In the genomic region with DNA sequence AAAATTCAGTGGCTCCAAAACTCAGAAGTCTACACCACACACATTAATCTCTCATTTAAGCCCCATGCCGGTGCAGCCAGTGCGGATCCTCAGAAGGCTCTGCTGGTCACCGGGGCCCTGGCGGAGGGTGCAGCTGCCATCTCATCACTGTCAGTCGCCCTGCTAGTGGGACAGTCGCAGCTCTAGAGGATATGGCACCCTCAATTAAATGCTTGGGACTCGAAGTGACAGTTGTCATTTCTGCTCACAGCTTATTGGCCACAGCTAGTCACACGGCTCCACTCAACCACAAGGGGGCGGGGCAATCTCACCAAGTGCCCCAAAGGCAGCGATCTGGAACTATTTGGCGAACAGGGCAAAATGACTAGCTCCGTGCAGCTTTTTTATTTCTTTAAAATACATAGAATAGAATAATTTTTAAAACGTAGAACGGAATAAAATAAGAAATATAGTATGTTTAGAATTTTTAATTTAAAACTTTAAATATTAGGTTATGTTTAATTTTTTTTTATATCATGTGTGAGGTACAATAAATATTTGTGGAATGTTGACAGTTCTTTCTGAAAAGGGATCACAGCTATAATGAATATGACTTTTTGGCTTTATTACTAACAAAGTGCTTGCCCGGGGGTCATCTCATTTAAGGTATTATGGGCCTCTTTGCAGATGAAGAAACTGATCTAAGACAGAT, we compare ENCODE assay signal across 8 cellular contexts. TPM values are rescaled to one million over a fixed set of nuclear protein-coding genes. Genes with fewer than 3 reads are reported as not detected.
DNase-seq lines count a peak whose midpoint lies in the region; ATAC-seq and TF ChIP-seq lines count a peak whose summit lies in the region.

No MANE protein-coding gene starts in this region.

- no peaks in the 10 kb centered on the region for H3K36me3 ChIP-seq in mammary epithelial cell (ENCODE audit: insufficient read depth, low read length)

- peaks cover 20% of the 10 kb centered on the region for H3K27me3 Mint-ChIP-seq in activated B cell treated with CpG ODN at 0.5 μM for 24 hours

- H3K27me3 ChIP-seq in mammary epithelial cell (ENCODE audit: insufficient read depth, low read length): no peaks in the 10 kb centered on the region

- H4K20me1 ChIP-seq in mammary epithelial cell (ENCODE audit: insufficient read depth, low read length): no peaks in the 10 kb centered on the region

- H3K4me3 Mint-ChIP-seq in activated B cell treated with CpG ODN at 0.5 μM for 24 hours: no peak overlapping the region

- ATAC-seq in activated B cell treated with CpG ODN at 0.5 μM for 24 hours (ENCODE audit: low read depth): peak; percentile 99
- ATAC-seq in GM19328 (IDR thresholded peaks at IDR 0.05; ENCODE audit: unreplicated experiment): no peak

- no peaks in the 10 kb centered on the region for H3K9me3 ChIP-seq in mammary epithelial cell (replicated peaks; ENCODE audit: insufficient read depth, low read length)

- H3K4me3 ChIP-seq in HFF-Myc (replicated peaks; ENCODE audit: low read depth, low read length) (no peak overlapping the region), mammary epithelial cell (replicated peaks in 1 of 3; ENCODE audit: insufficient read depth in 1 of 3, low read depth in 2 of 3, low read length in 3 of 3) (peak overlapping the region in 2 of 3 experiments; percentile 38 to 43)

- in situ Hi-C loops in mammary epithelial cell (cut with MboI; ENCODE audit: low sequenced_read_pairs in 2 of 2): no loop called here

- no peak overlapping the region for H3K27ac ChIP-seq in mammary epithelial cell (ENCODE audit: insufficient read depth, low read depth, low read length)

- H2AFZ ChIP-seq in mammary epithelial cell (ENCODE audit: low read depth, low read length): peak overlapping the region; percentile 76

- H3K27ac Mint-ChIP-seq in activated B cell treated with CpG ODN at 0.5 μM for 24 hours: no peak overlapping the region

- H3K36me3 Mint-ChIP-seq in activated B cell treated with CpG ODN at 0.5 μM for 24 hours (ENCODE audit: low read depth): no peaks in the 10 kb centered on the region

- TF ChIP-seq CTCF in HFF-Myc (IDR thresholded peaks at IDR 0.05; ENCODE audit: low read depth, low read length, missing control alignments): peak; percentile 69
- TF ChIP-seq CTCF in activated B cell treated with CpG ODN at 0.5 μM for 24 hours (IDR thresholded peaks at IDR 0.05): no peak
- TF ChIP-seq CTCF in mammary epithelial cell (conservative IDR thresholded peaks at IDR 0.05 in 1 of 2, IDR thresholded peaks at IDR 0.05 in 1 of 2; ENCODE audit: extremely low read depth in 1 of 2, insufficient read depth in 1 of 2, low read depth in 1 of 2, low read length in 2 of 2): peak; percentile 17 to 65

- BruUV-seq in mammary epithelial cell (replicated peaks; lab: Mats Ljungman, UMichigan): no TSS peak

- peaks cover 7% of the 10 kb centered on the region for H3K4me1 Mint-ChIP-seq in activated B cell treated with CpG ODN at 0.5 μM for 24 hours

- DNase-seq in DMS153 (lab: John Stamatoyannopoulos, UW) (peak; percentile 72), HFF-Myc (ENCODE audit: extremely low read depth, low read depth) (no peak), NCI-H2171 treated with DMSO at 0.1 percent for 48 hours (lab: John Stamatoyannopoulos, UW) (peak; percentile 91), activated B cell treated with CpG ODN at 0.5 μM for 24 hours (peak; percentile 67), mammary epithelial cell (peak; percentile 45), islet precursor cell (peak; percentile 85)
- DNase-seq in stimulated activated CD4-positive, alpha-beta T cell treated with anti-CD3 and anti-CD28 coated beads, Interleukin-1b, Interleukin-23, amount 100 ng/mL, for 1 hour (ENCODE audit: low read depth in 2 of 2): peak; percentile 76 to 80

- H3K9ac ChIP-seq in mammary epithelial cell (ENCODE audit: insufficient read depth, low read length): no peak overlapping the region

- dilution Hi-C loops in mammary epithelial cell (cut with HindIII; ENCODE audit: low sequenced_read_pairs): loop anchor here (5.0 kb wide), 1 partner anchor 46 kb away; no protein-coding TSS in a partner anchor

- H3K4me1 ChIP-seq in mammary epithelial cell (ENCODE audit: insufficient read depth, low read length): peaks cover 3% of the 10 kb centered on the region

- intact Hi-C loops in activated B cell treated with CpG ODN at 0.5 μM for 24 hours (cut with micrococcal nuclease) (loop anchor here (2.0 kb wide), 2 partner anchors 66 to 202 kb away; partner anchors contain the start of gene LDLRAP1), mammary epithelial cell (cut with micrococcal nuclease) (loop anchor here (2.0 kb wide), 1 partner anchor 136 kb away; no protein-coding TSS in a partner anchor)

- H3K79me2 ChIP-seq in mammary epithelial cell (ENCODE audit: insufficient read depth, low read length): no peaks in the 10 kb centered on the region

- WGBS in mammary epithelial cell (ENCODE audit: low coverage, missing lambda C conversion rate): 10% methylated on average over 9 of the region's 15 CpGs

- CTCF ChIA-PET in activated B cell treated with CpG ODN at 0.5 μM for 24 hours (lab: Charles Lee): interaction anchor here (0.7 to 1.6 kb wide), 7 partner anchors 10 to 389 kb away, joined by 3 to 6 read pairs (median 3); partner anchors contain the start of gene PAFAH2
- CTCF ChIA-PET in mammary epithelial cell (lab: Charles Lee; ENCODE audit: low non-redundant PET): interaction anchor here (0.5 to 0.7 kb wide), 5 partner anchors 36 to 223 kb away, joined by 3 to 5 read pairs (median 5); no protein-coding TSS in a partner anchor

- POLR2A ChIA-PET in activated B cell treated with CpG ODN at 0.5 μM for 24 hours (lab: Charles Lee): interaction anchor here (1.7 kb wide), 1 partner anchor 59 kb away, joined by 4 read pairs; no protein-coding TSS in a partner anchor

- peak overlapping the region; percentile 98 for H3K4me2 ChIP-seq in mammary epithelial cell (ENCODE audit: insufficient read depth, low read depth, low read length)

- H3K9me3 Mint-ChIP-seq in activated B cell treated with CpG ODN at 0.5 μM for 24 hours: no peaks in the 10 kb centered on the region

RNA-seq across cellular contexts. Expression of gene MAN1C1, which starts 8.0 kb away (rescaled TPM):
- 0.20 and 0.34 TPM in 2 replicates for total RNA-seq in activated B cell treated with CpG ODN at 0.5 μM for 24 hours
- total RNA-seq in mammary epithelial cell: under 1 TPM; 0.07 to 0.33 TPM
- polyA plus RNA-seq in mammary epithelial cell: 0.18 TPM
- not detected for polyA minus RNA-seq in mammary epithelial cell
